ENCODE assay signal across 16 cellular contexts in the genomic region with DNA sequence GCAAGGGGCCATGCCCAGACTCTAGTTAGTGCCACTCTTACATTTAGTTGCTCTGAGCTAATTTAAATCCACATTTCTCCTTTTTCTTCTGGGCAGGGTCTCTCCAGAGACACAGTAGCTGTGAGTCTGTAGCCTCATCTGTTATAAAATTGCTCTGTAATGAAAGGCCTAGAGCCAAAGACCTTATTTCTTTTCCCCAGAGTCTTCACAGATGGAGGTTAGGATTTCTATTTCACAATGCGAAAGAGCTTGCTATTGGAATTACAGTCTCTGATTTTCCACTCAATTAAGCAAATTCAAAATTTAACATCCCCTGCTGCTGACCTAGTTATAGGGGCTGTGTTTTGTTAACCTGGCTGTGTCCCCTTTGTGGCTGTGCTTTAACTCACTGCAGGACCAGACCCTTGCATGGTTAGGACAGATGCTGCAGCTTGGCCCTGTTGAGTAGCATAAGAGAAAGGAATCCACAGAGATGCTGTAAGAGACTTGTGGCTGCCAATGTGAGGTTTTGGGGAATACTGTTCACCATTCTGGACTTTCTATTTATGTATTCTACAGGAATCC.
DNase-seq lines count a peak whose midpoint lies in the region; ATAC-seq and TF ChIP-seq lines count a peak whose summit lies in the region.
"Had no signal": no experiment of that assay in that cellular context is flagged by ENCODE, and none has a peak within 500 bp of the region (broad histone marks: within the 10 kb centered on the region; RNA-seq: fewer than 3 reads in every experiment).

No MANE protein-coding gene starts in this region.

- no peaks in the 10 kb centered on the region for H3K4me1 ChIP-seq in endodermal cell (ENCODE audit: control insufficient read depth, insufficient read depth, low read length)
- H3K4me1 ChIP-seq: SJSA1 had no signal

- no peak for ATAC-seq in HG03280 (IDR thresholded peaks at IDR 0.05; ENCODE audit: unreplicated experiment)
- ATAC-seq: HepG2 had no signal

- peaks cover 3% of the 10 kb centered on the region for H3K9me3 ChIP-seq in endodermal cell (ENCODE audit: control insufficient read depth, low read length)

- H3K36me3 Mint-ChIP-seq in endodermal cell (ENCODE audit: low read depth) (no peaks in the 10 kb centered on the region), progenitor cell of endocrine pancreas (ENCODE audit: insufficient read depth) (no peaks in the 10 kb centered on the region)

- H3K27me3 Mint-ChIP-seq in endodermal cell (ENCODE audit: insufficient read depth) (peaks cover 2% of the 10 kb centered on the region), progenitor cell of endocrine pancreas (no peaks in the 10 kb centered on the region)

- H3K27ac ChIP-seq in endodermal cell (ENCODE audit: low read depth, low read length): peak overlapping the region; percentile 30
- H3K27ac ChIP-seq: RWPE1, SJSA1 had no signal

- no peak overlapping the region for H3K4me3 Mint-ChIP-seq in endodermal cell
- H3K4me3 Mint-ChIP-seq in progenitor cell of endocrine pancreas (ENCODE audit: low read depth): no peak overlapping the region
- H3K4me3 Mint-ChIP-seq: HFFc6 had no signal

- H3K27ac Mint-ChIP-seq in endodermal cell (no peak overlapping the region), progenitor cell of endocrine pancreas (no peak overlapping the region)
- H3K27ac Mint-ChIP-seq: HFFc6 had no signal

- H3K27me3 ChIP-seq in endodermal cell (ENCODE audit: control insufficient read depth, insufficient read depth, low read length, poor library complexity, severe bottlenecking): no peaks in the 10 kb centered on the region
- H3K27me3 ChIP-seq: SJSA1 had no signal

- peak; percentile 50 for DNase-seq in COR-L47 (lab: John Stamatoyannopoulos, UW)
- DNase-seq in NCI-H1436 treated with DMSO at 0.1 percent for 48 hours (lab: John Stamatoyannopoulos, UW): peak; percentile 35
- peak; percentile 52 to 84 for DNase-seq in NCI-H446 (lab: John Stamatoyannopoulos, UW)
- no peak for DNase-seq in endodermal cell
- DNase-seq in activated CD4-positive, alpha-beta T cell treated with anti-CD3 and anti-CD28 coated beads, Interleukin-2, amount 50 U/mL, for 4 hours: no peak
- DNase-seq in progenitor cell of endocrine pancreas (ENCODE audit: low spot score, unreplicated experiment): no peak
- DNase-seq: GF-D8, HFFc6, KG1, NCI-H187 treated with DMSO at 0.1 percent for 48 hours, NCI-H526, SW 1271 had no signal

- no peak for TF ChIP-seq CTCF in endodermal cell (conservative IDR thresholded peaks at IDR 0.05)
- no peak for TF ChIP-seq CTCF in progenitor cell of endocrine pancreas (IDR thresholded peaks at IDR 0.05; ENCODE audit: unreplicated experiment)

- 100% methylated on average over 1 of the region's 1 CpG; no CpG with 5 or more reads in 1 of the 2 experiments for WGBS in endodermal cell (ENCODE audit: insufficient coverage in 1 of 2, insufficient read length in 1 of 2), 2 experiments

- no peak overlapping the region for H3K4me3 ChIP-seq in endodermal cell (ENCODE audit: low read length)
- H3K4me3 ChIP-seq: SJSA1 had no signal

- H3K9ac ChIP-seq in endodermal cell (ENCODE audit: extremely low read depth, low read length, poor library complexity, severe bottlenecking): no peak overlapping the region

- H3K36me3 ChIP-seq in endodermal cell (ENCODE audit: control insufficient read depth, insufficient read depth, low read length): no peaks in the 10 kb centered on the region
- H3K36me3 ChIP-seq: SJSA1 had no signal

- H3K9me3 Mint-ChIP-seq in endodermal cell: peaks cover 6% of the 10 kb centered on the region
- H3K9me3 Mint-ChIP-seq in progenitor cell of endocrine pancreas (ENCODE audit: low read depth): peaks cover 6% of the 10 kb centered on the region

- peaks cover 3% of the 10 kb centered on the region for H3K4me1 Mint-ChIP-seq in endodermal cell
- peaks cover 3% of the 10 kb centered on the region for H3K4me1 Mint-ChIP-seq in progenitor cell of endocrine pancreas (ENCODE audit: low read depth)

Comparison
In these comparisons a context has a peak if more than half of its experiments do, and no peak if none do; other contexts are left out.
1. DNase-seq: peak in COR-L47 (single experiment), NCI-H1436 treated with DMSO at 0.1 percent for 48 hours (single experiment) and NCI-H446 (2 of 2); none in endodermal cell (single experiment), activated CD4-positive, alpha-beta T cell treated with anti-CD3 and anti-CD28 coated beads, Interleukin-2, amount 50 U/mL, for 4 hours (0 of 2) and progenitor cell of endocrine pancreas (single experiment).